In genomic region chr3:119293105-119293683, GRCh38 we compare ENCODE assay signal across 8 cellular contexts. TPM values are rescaled to one million over a fixed set of nuclear protein-coding genes. Genes with fewer than 3 reads are reported as not detected.
A peak's percentile ranks its signal among the peaks of the same experiment; 100 is the strongest.
DNase-seq lines count a peak whose midpoint lies in the region; ATAC-seq and TF ChIP-seq lines count a peak whose summit lies in the region.

No MANE protein-coding gene starts in this region.

- H3K36me3 Mint-ChIP-seq in CD8-positive, alpha-beta T cell: peaks cover 8% of the 10 kb centered on the region
- peaks cover 22% of the 10 kb centered on the region for H3K36me3 Mint-ChIP-seq in endothelial cell (ENCODE audit: low read depth, unreplicated experiment)
- no peaks in the 10 kb centered on the region for H3K36me3 Mint-ChIP-seq in progenitor cell of endocrine pancreas (ENCODE audit: insufficient read depth)

- peak overlapping the region; percentile 58 for H3K27ac ChIP-seq in CD8-positive, alpha-beta T cell (ENCODE audit: low read depth, low read length)
- H3K27ac ChIP-seq in OCI-LY1 (ENCODE audit: low read depth, low read length, poor library complexity, severe bottlenecking): no peak overlapping the region

- no peaks in the 10 kb centered on the region for H4K20me1 ChIP-seq in OCI-LY1 (ENCODE audit: insufficient read depth, low read length)

- no peaks in the 10 kb centered on the region for H3K9me3 ChIP-seq in CD8-positive, alpha-beta T cell (ENCODE audit: low read length)
- H3K9me3 ChIP-seq in OCI-LY1 (ENCODE audit: low read length): no peaks in the 10 kb centered on the region

- no peaks in the 10 kb centered on the region for H3K79me2 ChIP-seq in OCI-LY1 (ENCODE audit: insufficient read depth, low read length)

- H3F3A ChIP-seq in OCI-LY1 (ENCODE audit: insufficient read depth, low read length): no peaks in the 10 kb centered on the region

- peak overlapping the region; percentile 73 for H3K4me2 ChIP-seq in OCI-LY1 (ENCODE audit: low read length)

- POLR2A ChIA-PET in CD8-positive, alpha-beta T cell (lab: Charles Lee): interaction anchor here (2.3 to 3.2 kb wide), 2 partner anchors 30 to 53 kb away, joined by 19 to 20 read pairs; partner anchors contain the start of gene B4GALT4

- no peak overlapping the region for H2AFZ ChIP-seq in OCI-LY1 (ENCODE audit: low read length)

- no peaks in the 10 kb centered on the region for H3K27me3 Mint-ChIP-seq in CD8-positive, alpha-beta T cell (ENCODE audit: low read depth)
- H3K27me3 Mint-ChIP-seq in endothelial cell (ENCODE audit: unreplicated experiment) (peaks cover 19% of the 10 kb centered on the region), progenitor cell of endocrine pancreas (peaks cover 29% of the 10 kb centered on the region)

- H3K9me3 Mint-ChIP-seq in CD8-positive, alpha-beta T cell: peaks cover under 1% of the 10 kb centered on the region
- H3K9me3 Mint-ChIP-seq in endothelial cell (ENCODE audit: unreplicated experiment) (no peaks in the 10 kb centered on the region), progenitor cell of endocrine pancreas (ENCODE audit: low read depth) (no peaks in the 10 kb centered on the region)

- peaks cover 52% of the 10 kb centered on the region for H3K4me1 Mint-ChIP-seq in CD8-positive, alpha-beta T cell (ENCODE audit: low read depth)
- H3K4me1 Mint-ChIP-seq in endothelial cell (ENCODE audit: unreplicated experiment) (peaks cover 39% of the 10 kb centered on the region), progenitor cell of endocrine pancreas (ENCODE audit: low read depth) (peaks cover 28% of the 10 kb centered on the region)

- ATAC-seq in CD8-positive, alpha-beta T cell: no peak
- ATAC-seq in esophagus mucosa: no peak

- peak overlapping the region; percentile 82 for H3K4me3 ChIP-seq in CD8-positive, alpha-beta T cell (ENCODE audit: low read depth, low read length)
- H3K4me3 ChIP-seq in OCI-LY1 (ENCODE audit: low read depth, low read length, poor library complexity, severe bottlenecking): peak overlapping the region; percentile 55

- TF ChIP-seq CTCF in CD8-positive, alpha-beta T cell (IDR thresholded peaks at IDR 0.05): no peak
- no peak for TF ChIP-seq CTCF in OCI-LY1 (IDR thresholded peaks at IDR 0.05; ENCODE audit: low read length)
- no peak for TF ChIP-seq CTCF in endothelial cell (IDR thresholded peaks at IDR 0.05; ENCODE audit: unreplicated experiment)
- no peak for TF ChIP-seq CTCF in progenitor cell of endocrine pancreas (IDR thresholded peaks at IDR 0.05; ENCODE audit: unreplicated experiment)

- H3K4me3 Mint-ChIP-seq in CD8-positive, alpha-beta T cell: peak overlapping the region; percentile 95
- H3K4me3 Mint-ChIP-seq in endothelial cell (ENCODE audit: unreplicated experiment) (peak overlapping the region; percentile 92), progenitor cell of endocrine pancreas (ENCODE audit: low read depth) (peak overlapping the region; percentile 79)

- H3K27ac Mint-ChIP-seq in CD8-positive, alpha-beta T cell: peak overlapping the region; percentile 98
- H3K27ac Mint-ChIP-seq in endothelial cell (ENCODE audit: unreplicated experiment) (peak overlapping the region; percentile 46), progenitor cell of endocrine pancreas (no peak overlapping the region)

- intact Hi-C loops in CD8-positive, alpha-beta T cell (cut with DNase I, micrococcal nuclease): loop anchor here (2.0 to 10.0 kb wide), 4 partner anchors 18 to 1052 kb away; partner anchors contain the start of genes B4GALT4 (in 1 of the 2) and LRRC58 (in 1 of the 2)

- H3K9me2 ChIP-seq in OCI-LY1 (ENCODE audit: low read depth, low read length): no peaks in the 10 kb centered on the region

- H3K27me3 ChIP-seq in CD8-positive, alpha-beta T cell (ENCODE audit: insufficient read depth, low read length): no peaks in the 10 kb centered on the region
- no peaks in the 10 kb centered on the region for H3K27me3 ChIP-seq in OCI-LY1 (ENCODE audit: insufficient read depth, low read length)

- peak overlapping the region; percentile 35; the same call in 1 of the 2 replicates for H3K9ac ChIP-seq in OCI-LY1 (ENCODE audit: low read length)

- no peak for DNase-seq in CD8-positive, alpha-beta T cell
- no peak for DNase-seq in endothelial cell (ENCODE audit: low spot score)
- no peak for DNase-seq in progenitor cell of endocrine pancreas (ENCODE audit: low spot score, unreplicated experiment)
- no peak for DNase-seq in SKM-1 (lab: John Stamatoyannopoulos, UW; ENCODE audit: unreplicated experiment)
- no peak for DNase-seq in stimulated activated naive CD4-positive, alpha-beta T cell (lab: John Stamatoyannopoulos, UW)
- no peak for DNase-seq in stimulated activated CD4-positive, alpha-beta T cell treated with anti-CD3 and anti-CD28 coated beads, Interleukin-4, amount 100 ng/mL, for 4 hours

- peaks cover 30% of the 10 kb centered on the region for H3K4me1 ChIP-seq in CD8-positive, alpha-beta T cell (ENCODE audit: insufficient read depth, low read length)
- H3K4me1 ChIP-seq in OCI-LY1 (ENCODE audit: insufficient read depth, low read length, severe bottlenecking): peaks cover 23% of the 10 kb centered on the region

- CTCF ChIA-PET in CD8-positive, alpha-beta T cell (lab: Charles Lee): interaction anchor here (1.1 to 4.0 kb wide), 4 partner anchors 19 to 423 kb away, joined by 3 to 21 read pairs (median 8); partner anchors contain the start of gene B4GALT4

- no peaks in the 10 kb centered on the region for H3K36me3 ChIP-seq in CD8-positive, alpha-beta T cell (ENCODE audit: insufficient read depth, low read length)
- no peaks in the 10 kb centered on the region for H3K36me3 ChIP-seq in OCI-LY1 (ENCODE audit: insufficient read depth, low read length)

RNA-seq across cellular contexts. Expression of gene ARHGAP31, which starts 1.0 kb away (rescaled TPM):
- 1 to 10 TPM in 1 of 2 experiments, under 1 TPM in 1; 1.00 to 1.1 TPM for total RNA-seq in CD8-positive, alpha-beta T cell
- total RNA-seq in endothelial cell (ENCODE audit: unreplicated experiment) (114 TPM), progenitor cell of endocrine pancreas (0.84 and 1.4 TPM in 2 replicates), esophagus mucosa (4.3 TPM)

RNA-seq across cellular contexts. Expression of gene B4GALT4, which starts 52.5 kb away (rescaled TPM):
- 10 to 100 TPM; 18.2 to 18.6 TPM for total RNA-seq in CD8-positive, alpha-beta T cell
- total RNA-seq in endothelial cell (ENCODE audit: unreplicated experiment) (12.3 TPM), progenitor cell of endocrine pancreas (47.9 and 49.0 TPM in 2 replicates), esophagus mucosa (15.8 TPM)

Comparison
In these comparisons a context has a peak if more than half of its experiments do, and no peak if none do; other contexts are left out.
1. RNA of gene ARHGAP31, which starts 1.0 kb away (total RNA-seq): 114 TPM in endothelial cell (single experiment); 4.3 TPM in esophagus mucosa (single experiment), 1.00 to 1.1 TPM in CD8-positive, alpha-beta T cell and 0.84 to 1.4 TPM in progenitor cell of endocrine pancreas; every median in the first group is over 10 times any median in the second.
2. Peak in every context shown above with its lines, with median percentiles within 50 percentile points of each other: H3K4me3 Mint-ChIP-seq.